Comparison of ENCODE assay signal across 14 cellular contexts in genomic region chr17:8963665-8964258, GRCh38. TPM values are rescaled to one million over a fixed set of nuclear protein-coding genes. Genes with fewer than 3 reads are reported as not detected.
DNase-seq lines count a peak whose midpoint lies in the region; ATAC-seq, FAIRE-seq and TF ChIP-seq lines count a peak whose summit lies in the region.
"Had no signal": no experiment of that assay in that cellular context is flagged by ENCODE, and none has a peak within 500 bp of the region (broad histone marks: within the 10 kb centered on the region; RNA-seq: fewer than 3 reads in every experiment).

No MANE protein-coding gene starts in this region.

- BruUV-seq in GM12878 (replicated peaks; lab: Mats Ljungman, UMichigan): no TSS peak

- peak overlapping the region; percentile 97 for H3K4me3 Mint-ChIP-seq in activated CD4-positive, alpha-beta T cell treated with anti-CD3 and anti-CD28 coated beads, Interleukin-2, amount 10 ng/mL, durations not matched to agents 7 days and 5 days

- no peak for TF ChIP-seq POLR2A in GM12878 (IDR thresholded peaks at IDR 0.05; ENCODE audit: low read depth, low read length)

- no peak overlapping the region for H2AFZ ChIP-seq in GM12878 (ENCODE audit: control insufficient read depth, low read depth, low read length)

- no peaks in the 10 kb centered on the region for H4K20me1 ChIP-seq in GM12878 (ENCODE audit: control insufficient read depth, insufficient read depth)

- peaks cover 9% of the 10 kb centered on the region for H3K9me3 ChIP-seq in GM12878 (replicated peaks; ENCODE audit: control insufficient read depth, insufficient read depth, low read length)
- H3K9me3 ChIP-seq: ascending aorta had no signal

- peaks cover 75% of the 10 kb centered on the region for H3K4me1 Mint-ChIP-seq in activated CD4-positive, alpha-beta T cell treated with anti-CD3 and anti-CD28 coated beads, Interleukin-2, amount 10 ng/mL, durations not matched to agents 7 days and 5 days

- peaks cover 45% of the 10 kb centered on the region for H3K4me1 ChIP-seq in GM12878 (ENCODE audit: control insufficient read depth, insufficient read depth, low read length)

- intact Hi-C loops in GM12878 (cut with micrococcal nuclease; ENCODE audit: unreplicated experiment): no loop called here

- no peak for TF ChIP-seq CTCF in GM12878 (IDR thresholded peaks at IDR 0.05 in 2 of 3, conservative IDR thresholded peaks at IDR 0.05 in 1 of 3; ENCODE audit: control insufficient read depth in 2 of 3, extremely low read depth in 1 of 3, insufficient read depth in 1 of 3, low read depth in 3 of 3, low read length in 3 of 3)

- in situ Hi-C loops in GM12878 (cut with MboI): loop anchor here (25.0 kb wide), 1 partner anchor 1074 kb away; no protein-coding TSS in a partner anchor

- H3K27ac ChIP-seq in GM12878 (ENCODE audit: control insufficient read depth, insufficient read depth): peak overlapping the region; percentile 80
- H3K27ac ChIP-seq: ascending aorta, epithelial cell of prostate had no signal

- no peak for TF ChIP-seq RAD21 in GM12878 (IDR thresholded peaks at IDR 0.05; ENCODE audit: insufficient read depth, low read depth, low read length)

- H3K27me3 ChIP-seq in GM12878 (replicated peaks in 1 of 2; ENCODE audit: control insufficient read depth in 2 of 2, insufficient read depth in 2 of 2, low read length in 1 of 2): no peaks in the 10 kb centered on the region

- no peak for TF ChIP-seq EP300 in GM12878 (IDR thresholded peaks at IDR 0.05; ENCODE audit: borderline replicate concordance in 1 of 2, control insufficient read depth in 1 of 2, low read depth in 2 of 2, low read length in 2 of 2)

- CTCF ChIA-PET in activated CD4-positive, alpha-beta T cell treated with anti-CD3 and anti-CD28 coated beads, Interleukin-2, amount 10 ng/mL, durations not matched to agents 7 days and 5 days (lab: Charles Lee): interaction anchor here (0.5 to 1.8 kb wide), 10 partner anchors 9 to 950 kb away, joined by 3 to 6 read pairs (median 4); no protein-coding TSS in a partner anchor
- CTCF ChIA-PET in GM12878 (lab: Yijun Ruan, JAX): interaction anchor here (0.9 to 5.7 kb wide), 17 partner anchors 9 to 178 kb away, joined by 3 to 44 read pairs (median 4); no protein-coding TSS in a partner anchor

- peaks cover 0 to 3% of the 10 kb centered on the region in 2 experiments; a peak in 1 of 4 replicates for H3K36me3 ChIP-seq in GM12878 (ENCODE audit: control insufficient read depth in 2 of 2, insufficient read depth in 2 of 2, low read length in 1 of 2)
- H3K36me3 ChIP-seq: ascending aorta had no signal

- WGBS in GM12878 (ENCODE audit: insufficient coverage, insufficient replicate concordance, low lambda C conversion rate, missing lambda C conversion rate): 38% methylated on average over 12 of the region's 12 CpGs

- H3K9ac ChIP-seq in GM12878 (ENCODE audit: control insufficient read depth, insufficient read depth, low read length): peak overlapping the region; percentile 83

- no peak for DNase-seq in activated CD4-positive, alpha-beta T cell treated with anti-CD3 and anti-CD28 coated beads, Interleukin-2, amount 10 ng/mL, durations not matched to agents 7 days and 5 days
- no peak for DNase-seq in activated CD4-positive, alpha-beta T cell treated with anti-CD3 and anti-CD28 coated beads, Interleukin-2, amount 50 U/mL, for 4 hours
- peak; percentile 37 for DNase-seq in NOMO-1 treated with DMSO at 0.1 percent for 48 hours (lab: John Stamatoyannopoulos, UW; ENCODE audit: unreplicated experiment)
- no peak for DNase-seq in GM12878 (ENCODE audit: low read depth, low spot score)
- DNase-seq in stimulated activated naive CD8-positive, alpha-beta T cell treated with anti-CD3 and anti-CD28 coated beads, Interleukin-15, Interleukin-2, amounts not matched to agents 100 U/mL and 50 U/mL, for 24 hours: no peak
- no peak for DNase-seq in dermis blood vessel endothelial cell
- DNase-seq: NCI-H2081 treated with DMSO at 0.1 percent for 48 hours had no signal

- H3K9me3 Mint-ChIP-seq in activated CD4-positive, alpha-beta T cell treated with anti-CD3 and anti-CD28 coated beads, Interleukin-2, amount 10 ng/mL, durations not matched to agents 7 days and 5 days: peaks cover 11% of the 10 kb centered on the region

- H3K27ac Mint-ChIP-seq in activated CD4-positive, alpha-beta T cell treated with anti-CD3 and anti-CD28 coated beads, Interleukin-2, amount 10 ng/mL, durations not matched to agents 7 days and 5 days: peak overlapping the region; percentile 89

- H3K4me3 ChIP-seq in GM12878: peak overlapping the region; percentile 90

- SMC1A ChIA-PET in GM12878 (lab: Charles Lee; ENCODE audit: uncharacterized antibody, unreplicated experiment): interaction anchor here (0.7 to 19.1 kb wide), 16 partner anchors 9 to 115 kb away, joined by 3 to 345 read pairs (median 7); partner anchors contain the start of gene PIK3R6

- RAD21 ChIA-PET in GM12878 (lab: Charles Lee; ENCODE audit: unreplicated experiment): interaction anchor here (0.6 to 6.1 kb wide), 16 partner anchors 10 to 127 kb away, joined by 3 to 69 read pairs (median 7); partner anchors contain the start of gene PIK3R6

- peaks cover 69% of the 10 kb centered on the region for H3K79me2 ChIP-seq in GM12878 (ENCODE audit: control insufficient read depth, insufficient read depth, low read length)

- no peaks in the 10 kb centered on the region for H3K27me3 Mint-ChIP-seq in activated CD4-positive, alpha-beta T cell treated with anti-CD3 and anti-CD28 coated beads, Interleukin-2, amount 10 ng/mL, durations not matched to agents 7 days and 5 days

- POLR2A ChIA-PET in activated CD4-positive, alpha-beta T cell treated with anti-CD3 and anti-CD28 coated beads, Interleukin-2, amount 10 ng/mL, durations not matched to agents 7 days and 5 days (lab: Charles Lee): interaction anchor here (0.5 kb wide), 1 partner anchor 8 kb away, joined by 3 read pairs; no protein-coding TSS in a partner anchor
- POLR2A ChIA-PET in GM12878 (lab: Charles Lee): interaction anchor here (0.6 to 5.5 kb wide), 20 partner anchors 7 to 207 kb away, joined by 3 to 56 read pairs (median 4); partner anchors contain the start of gene PIK3R6

- peak overlapping the region; percentile 72 for H3K4me2 ChIP-seq in GM12878 (ENCODE audit: control insufficient read depth, insufficient read depth)

- H3K36me3 Mint-ChIP-seq in activated CD4-positive, alpha-beta T cell treated with anti-CD3 and anti-CD28 coated beads, Interleukin-2, amount 10 ng/mL, durations not matched to agents 7 days and 5 days (ENCODE audit: low read depth): peaks cover 67% of the 10 kb centered on the region

- FAIRE-seq in GM12878 (lab: Jason Lieb, UNC): peak; percentile 7

- peak; percentile 23 for ATAC-seq in GM12878
- peak; percentile 58 for ATAC-seq in stimulated activated naive CD8-positive, alpha-beta T cell treated with anti-CD3 and anti-CD28 coated beads, Interleukin-15, Interleukin-2, amounts not matched to agents 100 U/mL and 50 U/mL, for 24 hours
- ATAC-seq in GM21447 (IDR thresholded peaks at IDR 0.05; ENCODE audit: unreplicated experiment): no peak
- ATAC-seq in HG03342 (IDR thresholded peaks at IDR 0.05; ENCODE audit: unreplicated experiment): no peak
- ATAC-seq: Panc1 had no signal

TF ChIP-seq in GM12878, 131 proteins besides CTCF, POLR2A, EP300 and RAD21 (continues in another document):
- no peak for TF ChIP-seq ASH2L (IDR thresholded peaks at IDR 0.05; ENCODE audit: borderline replicate concordance, low read depth)

RNA-seq across cellular contexts. Expression of gene PIK3R5, which starts 1.7 kb away (rescaled TPM):
- 10 to 100 TPM; 73.4 to 77.6 TPM for total RNA-seq in activated CD4-positive, alpha-beta T cell treated with anti-CD3 and anti-CD28 coated beads, Interleukin-2, amount 10 ng/mL, durations not matched to agents 7 days and 5 days
- 260 and 296 TPM in 2 replicates for total RNA-seq in GM12878 (2013; cell fraction: nucleolus; rRNA removed)
- total RNA-seq in GM12878 (2014; rRNA removed) (36.8 and 39.5 TPM in 2 replicates), GM12878 (2014; rRNA removed; fragmentation: Illumina TruSeq; extraction: Trizol) (24.7 and 26.5 TPM in 2 replicates), GM12878 (2021) (50.8 and 51.2 TPM in 2 replicates), dermis blood vessel endothelial cell (0.05 TPM in 1 of 2 replicates, not detected in the other)
- 25.1 TPM for polyA plus RNA-seq in GM12878 (2011; ENCODE audit: low read depth)
- polyA plus RNA-seq in GM12878 (2011; rRNA removed) (34.3 and 43.9 TPM in 2 replicates), GM12878 (2014; fragmentation: Illumina TruSeq; extraction: Trizol) (27.3 and 34.2 TPM in 2 replicates), GM12878 (2014; fragmentation: Nextera tagmentation; extraction: Ambion mirVana) (1 to 10 TPM; 9.5 to 9.6 TPM), GM12878 (2014; rRNA removed) (32.9 and 33.5 TPM in 2 replicates), GM12878 (2016; fragmentation: Nextera tagmentation; extraction: Ambion mirVana) (10 to 100 TPM; 36.9 to 39.5 TPM)
- 42.7 and 45.7 TPM in 2 replicates for polyA plus RNA-seq in GM12878 (2011; cell fraction: cytosol; rRNA removed)
- polyA plus RNA-seq in GM12878 (2011; cell fraction: nucleus; rRNA removed): 155 and 160 TPM in 2 replicates
- polyA plus RNA-seq in GM12878 (2012): 44.1 and 46.7 TPM in 2 replicates
- polyA minus RNA-seq in GM12878 (2011; rRNA and poly(A)+ RNA removed): 48.9 and 95.6 TPM in 2 replicates
- 32.6 and 35.1 TPM in 2 replicates for polyA minus RNA-seq in GM12878 (2011; cell fraction: cytosol; rRNA and poly(A)+ RNA removed)
- polyA minus RNA-seq in GM12878 (2011; cell fraction: nucleus; rRNA and poly(A)+ RNA removed): 48.0 and 66.0 TPM in 2 replicates
- total RNA-seq: myocyte had no signal

RNA-seq across cellular contexts. Expression of gene NTN1, which starts 57.5 kb away (rescaled TPM):
- total RNA-seq in activated CD4-positive, alpha-beta T cell treated with anti-CD3 and anti-CD28 coated beads, Interleukin-2, amount 10 ng/mL, durations not matched to agents 7 days and 5 days: under 1 TPM; 0.02 to 0.10 TPM
- 7.0 and 7.4 TPM in 2 replicates for total RNA-seq in GM12878 (2013; cell fraction: nucleolus; rRNA removed)
- 0.56 and 0.76 TPM in 2 replicates for total RNA-seq in GM12878 (2014; rRNA removed)
- total RNA-seq in GM12878 (2014; rRNA removed; fragmentation: Illumina TruSeq; extraction: Trizol): 0.09 and 0.22 TPM in 2 replicates
- total RNA-seq in GM12878 (2021): 0.49 and 0.80 TPM in 2 replicates
- polyA plus RNA-seq in GM12878 (2011; ENCODE audit: low read depth): 0.28 TPM
- 0.52 and 0.84 TPM in 2 replicates for polyA plus RNA-seq in GM12878 (2011; rRNA removed)
- 0.88 and 1.3 TPM in 2 replicates for polyA plus RNA-seq in GM12878 (2011; cell fraction: cytosol; rRNA removed)
- 3.0 TPM in 2 replicates for polyA plus RNA-seq in GM12878 (2011; cell fraction: nucleus; rRNA removed)
- 0.66 and 0.76 TPM in 2 replicates for polyA plus RNA-seq in GM12878 (2012)
- polyA plus RNA-seq in GM12878 (2014; fragmentation: Illumina TruSeq; extraction: Trizol): 0.18 TPM in 1 of 2 replicates, not detected in the other
- polyA plus RNA-seq in GM12878 (2014; fragmentation: Nextera tagmentation; extraction: Ambion mirVana): under 1 TPM; 0.02 to 0.04 TPM
- polyA plus RNA-seq in GM12878 (2014; rRNA removed): 0.28 and 0.37 TPM in 2 replicates
- under 1 TPM; 0.42 to 0.89 TPM for polyA plus RNA-seq in GM12878 (2016; fragmentation: Nextera tagmentation; extraction: Ambion mirVana)
- polyA minus RNA-seq in GM12878 (2011; rRNA and poly(A)+ RNA removed): 0.80 and 1.6 TPM in 2 replicates
- 0.62 and 0.80 TPM in 2 replicates for polyA minus RNA-seq in GM12878 (2011; cell fraction: cytosol; rRNA and poly(A)+ RNA removed)
- polyA minus RNA-seq in GM12878 (2011; cell fraction: nucleus; rRNA and poly(A)+ RNA removed): 2.7 and 5.2 TPM in 2 replicates
- 0.68 and 0.84 TPM in 2 replicates for total RNA-seq in dermis blood vessel endothelial cell
- total RNA-seq: G401 had no signal

Comparison
In these comparisons a context has a peak if more than half of its experiments do, and no peak if none do; other contexts are left out.
1. ATAC-seq: peak in GM12878 (single experiment) and stimulated activated naive CD8-positive, alpha-beta T cell treated with anti-CD3 and anti-CD28 coated beads, Interleukin-15, Interleukin-2, amounts not matched to agents 100 U/mL and 50 U/mL, for 24 hours (single experiment); none in GM21447 (single experiment) and HG03342 (single experiment).
2. RNA of gene PIK3R5, which starts 1.7 kb away (total RNA-seq): 73.4 to 77.6 TPM in activated CD4-positive, alpha-beta T cell treated with anti-CD3 and anti-CD28 coated beads, Interleukin-2, amount 10 ng/mL, durations not matched to agents 7 days and 5 days and 24.7 to 296 TPM in GM12878; 0.05 TPM in dermis blood vessel endothelial cell; every median in the first group is over 10 times any median in the second.